Comparison of ENCODE assay signal across 8 cellular contexts in the genomic region with DNA sequence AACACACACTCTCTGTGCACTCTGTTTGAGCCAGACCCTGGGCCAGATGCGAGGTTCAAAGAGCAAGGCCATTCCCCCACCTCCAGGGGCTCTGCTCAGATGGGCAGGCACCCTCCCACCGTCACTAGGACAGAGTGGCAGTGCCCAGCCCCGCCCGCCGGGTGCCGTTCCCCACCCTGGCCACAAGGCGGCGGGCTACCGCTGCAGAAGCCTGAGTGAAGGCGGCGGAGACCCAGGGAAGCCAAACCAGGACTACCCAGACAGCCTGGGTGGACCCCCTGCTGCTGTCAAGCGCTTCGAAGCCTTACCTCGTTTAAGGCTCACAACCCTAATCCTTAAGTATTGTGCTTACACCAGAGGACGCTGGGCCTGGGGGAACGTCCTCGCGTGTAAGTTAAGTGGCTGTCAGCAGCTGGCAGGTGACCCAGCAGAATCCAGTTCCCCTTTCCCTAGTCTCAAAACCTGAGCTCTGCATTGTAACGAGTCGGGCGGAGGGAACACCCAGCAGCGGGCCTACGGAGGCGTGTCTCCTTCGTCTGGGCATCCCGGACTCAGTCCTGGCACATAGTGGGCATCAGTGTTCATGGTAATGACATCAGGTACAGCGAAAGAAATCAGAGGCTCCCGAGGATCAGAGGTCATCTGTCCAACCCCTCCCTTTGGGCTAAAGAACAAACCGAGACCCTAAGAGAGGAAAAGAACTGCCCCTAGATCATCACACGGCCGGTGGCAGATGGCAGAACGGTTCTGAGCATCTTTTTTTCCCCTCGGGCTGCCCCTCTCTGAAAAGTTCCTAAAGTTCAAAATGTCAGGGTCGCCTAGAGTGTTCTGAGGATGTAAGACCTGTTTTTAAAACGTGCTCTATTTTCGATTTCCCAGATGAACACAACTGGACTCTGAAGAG. TPM values are rescaled to one million over a fixed set of nuclear protein-coding genes. Genes with fewer than 3 reads are reported as not detected.
DNase-seq lines count a peak whose midpoint lies in the region; ATAC-seq and TF ChIP-seq lines count a peak whose summit lies in the region.

No MANE protein-coding gene starts in this region.

- H3K27ac Mint-ChIP-seq in chondrocyte (ENCODE audit: unreplicated experiment), result no peak overlapping the region

- H3K27ac ChIP-seq in liver (ENCODE audit: low read depth in 1 of 2, low read length in 2 of 2), result no peak overlapping the region

- H3K36me3 Mint-ChIP-seq in chondrocyte (ENCODE audit: low read depth), result no peaks in the 10 kb centered on the region

- peak overlapping the region; percentile 44 for H3K4me3 Mint-ChIP-seq in chondrocyte (ENCODE audit: unreplicated experiment)

- peaks cover 24% of the 10 kb centered on the region for H3K4me1 Mint-ChIP-seq in chondrocyte (ENCODE audit: low read depth)

- H3K36me3 ChIP-seq in liver (ENCODE audit: control insufficient read depth in 4 of 4, insufficient read depth in 3 of 4, low read depth in 1 of 4, low read length in 3 of 4), result no peaks in the 10 kb centered on the region

- DNase-seq in NCI-H510A (lab: John Stamatoyannopoulos, UW), result peak; percentile 65
- peak; percentile 66 to 76 for DNase-seq in activated CD4-positive, alpha-beta T cell treated with anti-CD3 and anti-CD28 coated beads for 4 hours
- DNase-seq in chondrocyte (ENCODE audit: low spot score), result no peak
- DNase-seq in stimulated activated CD4-positive, alpha-beta T cell treated with anti-CD3 and anti-CD28 coated beads, TNF-alpha, amount 100 ng/mL, for 24 hours (ENCODE audit: low read depth in 3 of 3), result peak; percentile 52 to 75 (median 69)

- 9% methylated on average over 36 of the region's 36 CpGs for WGBS in liver

- no peaks in the 10 kb centered on the region for H3K9me3 ChIP-seq in liver (ENCODE audit: control insufficient read depth in 4 of 4, low read length in 3 of 4)

- TF ChIP-seq RAD21 in liver (IDR thresholded peaks at IDR 0.05), result peak; percentile 81 to 88

- peaks cover 0 to 2% (median 0%) of the 10 kb centered on the region in 4 donors for H3K27me3 ChIP-seq in liver (ENCODE audit: control insufficient read depth in 4 of 4, insufficient read depth in 4 of 4, low read length in 3 of 4)

- TF ChIP-seq CTCF in GM12875 (IDR thresholded peaks at IDR 0.05; ENCODE audit: borderline replicate concordance, insufficient read depth, low read depth, low read length), result peak; percentile 97
- TF ChIP-seq CTCF in chondrocyte (IDR thresholded peaks at IDR 0.05), result peak; percentile 97
- peak; percentile 92 for TF ChIP-seq CTCF in liver (IDR thresholded peaks at IDR 0.05; ENCODE audit: low read depth, low read length, missing input control)

- ATAC-seq in HG03159 (IDR thresholded peaks at IDR 0.05; ENCODE audit: unreplicated experiment) (peak; percentile 38), HG03342 (IDR thresholded peaks at IDR 0.05; ENCODE audit: unreplicated experiment) (no peak)

- H3K9me3 Mint-ChIP-seq in chondrocyte (ENCODE audit: low read depth), result no peaks in the 10 kb centered on the region

- peaks cover 29% of the 10 kb centered on the region for H3K27me3 Mint-ChIP-seq in chondrocyte (ENCODE audit: low read depth)

- H3K4me1 ChIP-seq in liver (ENCODE audit: control insufficient read depth in 4 of 4, insufficient read depth in 4 of 4, low read length in 3 of 4), result peaks cover 18 to 45% (median 29%) of the 10 kb centered on the region in 4 donors

- H3K4me3 ChIP-seq in GM12875 (ENCODE audit: low read depth, low read length), result no peak overlapping the region
- peak overlapping the region in 1 of 3 donors; percentile 21 for H3K4me3 ChIP-seq in liver (ENCODE audit: low read depth in 1 of 3, low read length in 3 of 3)

- no peak overlapping the region for H3K9ac ChIP-seq in liver (ENCODE audit: low read depth in 1 of 2, low read length in 2 of 2)

TF ChIP-seq in liver, 16 proteins besides CTCF, POLR2A, EP300 and RAD21:
- no peak for TF ChIP-seq GABPA (IDR thresholded peaks at IDR 0.05 in 1 of 2, conservative IDR thresholded peaks at IDR 0.05 in 1 of 2)
- TF ChIP-seq, protein P1, sequence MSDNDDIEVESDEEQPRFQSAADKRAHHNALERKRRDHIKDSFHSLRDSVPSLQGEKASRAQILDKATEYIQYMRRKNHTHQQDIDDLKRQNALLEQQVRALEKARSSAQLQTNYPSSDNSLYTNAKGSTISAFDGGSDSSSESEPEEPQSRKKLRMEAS (IDR thresholded peaks at IDR 0.05), result no peak

RNA-seq across cellular contexts. Expression of gene ARHGAP27, which starts 4.4 kb away (rescaled TPM):
- 1.5 to 2.7 TPM (median 2.0 TPM) in 3 replicates for total RNA-seq in chondrocyte
- 10 to 100 TPM; 10.6 to 10.9 TPM for total RNA-seq in liver
- polyA plus RNA-seq in liver, result 1 to 10 TPM; 1.8 to 4.9 TPM
